In genomic region chr19:35780717-35781116, GRCh38 we compare ENCODE assay signal across 4 cellular contexts. TPM values are rescaled to one million over a fixed set of nuclear protein-coding genes. Genes with fewer than 3 reads are reported as not detected.
"Had no signal": no experiment of that assay in that cellular context is flagged by ENCODE, and none has a peak within 500 bp of the region (broad histone marks: within the 10 kb centered on the region; RNA-seq: fewer than 3 reads in every experiment).

No MANE protein-coding gene starts in this region.

- H3K4me3 ChIP-seq: GM12878 had no signal

- DNase-seq: GDM1, GF-D8 had no signal

RNA-seq across cellular contexts. Expression of gene HSPB6, which starts 23.9 kb away (rescaled TPM):
- total RNA-seq: G401 had no signal

RNA-seq across cellular contexts. Expression of gene PRODH2, which starts 31.9 kb away (rescaled TPM):
- total RNA-seq: G401, GM12878 had no signal
